In genomic region chr5:97070234-97070633, GRCh38 we compare ENCODE assay signal across 26 cellular contexts.
DNase-seq lines count a peak whose midpoint lies in the region; ATAC-seq, FAIRE-seq and TF ChIP-seq lines count a peak whose summit lies in the region.
"Had no signal": no experiment of that assay in that cellular context is flagged by ENCODE, and none has a peak within 500 bp of the region (broad histone marks: within the 10 kb centered on the region; RNA-seq: fewer than 3 reads in every experiment).

No MANE protein-coding gene starts in this region.

- H3K4me3 ChIP-seq in HepG2 (replicated peaks in 1 of 3; ENCODE audit: insufficient read depth in 1 of 3, low read depth in 2 of 3, low read length in 3 of 3) = no peak overlapping the region
- no peak overlapping the region for H3K4me3 ChIP-seq in right lobe of liver
- H3K4me3 ChIP-seq in subcutaneous abdominal adipose tissue (ENCODE audit: low read depth in 1 of 5, low read length in 5 of 5) = no peak overlapping the region
- no peak overlapping the region for H3K4me3 ChIP-seq in H7 (ENCODE audit: insufficient read depth, low read depth, low read length)
- H3K4me3 ChIP-seq: BLaER1, GM23338, HAP-1, SJSA1 had no signal

- CTCF ChIA-PET in HepG2 (lab: Yijun Ruan, JAX; ENCODE audit: low intra/inter-chr PET ratio, low total read pairs) = no interaction called here

- H2AFZ ChIP-seq in HepG2 (ENCODE audit: low read length) = no peak overlapping the region
- H2AFZ ChIP-seq: GM23338 had no signal

- H3K27ac ChIP-seq in HepG2 (ENCODE audit: extremely low read length, insufficient read depth, low read length) (no peak overlapping the region), right lobe of liver (no peak overlapping the region), subcutaneous abdominal adipose tissue (ENCODE audit: low read depth, low read length) (peak overlapping the region; percentile 72)
- H3K27ac ChIP-seq: BLaER1, SJSA1 had no signal

- FAIRE-seq in HepG2 (lab: Jason Lieb, UNC) = no peak
- FAIRE-seq: D721Med had no signal

- no peak overlapping the region for H3K9ac ChIP-seq in HepG2 (ENCODE audit: insufficient read depth, low read depth, low read length)
- H3K9ac ChIP-seq in subcutaneous abdominal adipose tissue (ENCODE audit: low read length in 5 of 5) = no peak overlapping the region
- H3K9ac ChIP-seq: BLaER1 had no signal

- DNase-seq in HepG2 (ENCODE audit: low spot score) (no peak), right lobe of liver (no peak), H7 (no peak)
- DNase-seq: CD4-positive, CD25-positive, alpha-beta regulatory T cell; HFFc6; IMR-90; Karpas-422; MV-4-11; NCI-H1105; NCI-H1436 treated with DMSO at 0.1 percent for 48 hours; NCI-H187 treated with DMSO at 0.1 percent for 48 hours; NCI-H2171 treated with DMSO at 0.1 percent for 48 hours; NCI-H524 treated with DMSO at 0.1 percent for 48 hours; NCI-H82; NK-92 treated with Interleukin-12 subunit alpha and Interleukin-12 subunit beta, amount 100 ng/mL, for 24 hours; Right ventricle myocardium superior; RPMI8226 had no signal

- peaks cover 46% of the 10 kb centered on the region for H3K4me1 Mint-ChIP-seq in nephron

- no peaks in the 10 kb centered on the region for H3K36me3 Mint-ChIP-seq in nephron (ENCODE audit: low read depth)
- H3K36me3 Mint-ChIP-seq: CD4-positive, CD25-positive, alpha-beta regulatory T cell had no signal

- in situ Hi-C loops in HepG2 (cut with HindIII; ENCODE audit: extremely low pct_ligation_motif_present, low pct_unique_long_range_greater_than_20kb) = no loop called here

- peak overlapping the region; percentile 7 to 57 (median 11) for H3K27ac Mint-ChIP-seq in nephron
- H3K27ac Mint-ChIP-seq: CD4-positive, CD25-positive, alpha-beta regulatory T cell; GM23338; HFFc6 had no signal

- TF ChIP-seq EP300 in HepG2 (IDR thresholded peaks at IDR 0.05; ENCODE audit: low read depth in 2 of 2, low read length in 2 of 2) (no peak), HepG2 (CRISPR knock-in tag; IDR thresholded peaks at IDR 0.05; ENCODE audit: borderline replicate concordance) (no peak)

- no peaks in the 10 kb centered on the region; a peak in 1 of 5 replicates for H3K27me3 ChIP-seq in HepG2 (ENCODE audit: control insufficient read depth in 1 of 2, insufficient read depth in 2 of 2, low read length in 2 of 2)
- no peaks in the 10 kb centered on the region for H3K27me3 ChIP-seq in right lobe of liver
- H3K27me3 ChIP-seq in subcutaneous abdominal adipose tissue (ENCODE audit: control insufficient read depth in 5 of 5, insufficient read depth in 4 of 5, low read length in 5 of 5) = no peaks in the 10 kb centered on the region
- H3K27me3 ChIP-seq in H7 (ENCODE audit: control insufficient read depth, insufficient read depth, low read length) = no peaks in the 10 kb centered on the region
- H3K27me3 ChIP-seq: BLaER1 had no signal

- no peaks in the 10 kb centered on the region for H4K20me1 ChIP-seq in HepG2 (ENCODE audit: insufficient read depth, low read length)
- H4K20me1 ChIP-seq: BLaER1 had no signal

- H3K4me2 ChIP-seq in HepG2 (ENCODE audit: low read depth, low read length) = no peak overlapping the region
- H3K4me2 ChIP-seq: BLaER1, GM23338 had no signal

- no peak for TF ChIP-seq RAD21 in HepG2 (CRISPR knock-in tag; IDR thresholded peaks at IDR 0.05)

- H3K79me2 ChIP-seq in HepG2 (ENCODE audit: insufficient read depth, low read length) = no peaks in the 10 kb centered on the region

- H3K4me1 ChIP-seq in HepG2 (ENCODE audit: insufficient read depth, low read length) = no peaks in the 10 kb centered on the region
- H3K4me1 ChIP-seq in right lobe of liver = no peaks in the 10 kb centered on the region
- peaks cover 0 to 4% (median 2%) of the 10 kb centered on the region in 5 donors for H3K4me1 ChIP-seq in subcutaneous abdominal adipose tissue (ENCODE audit: control insufficient read depth in 5 of 5, insufficient read depth in 5 of 5, low read length in 5 of 5)
- H3K4me1 ChIP-seq: HAP-1, SJSA1 had no signal

- TF ChIP-seq POLR2A in HepG2 (IDR thresholded peaks at IDR 0.05; ENCODE audit: insufficient read depth in 1 of 2, low read depth in 2 of 2, low read length in 2 of 2) = no peak
- TF ChIP-seq POLR2A in right lobe of liver (IDR thresholded peaks at IDR 0.05) = no peak

- H3K36me3 ChIP-seq in HepG2 (replicated peaks in 1 of 2; ENCODE audit: control insufficient read depth in 1 of 2, insufficient read depth in 2 of 2, low read length in 2 of 2) (no peaks in the 10 kb centered on the region), right lobe of liver (no peaks in the 10 kb centered on the region), subcutaneous abdominal adipose tissue (ENCODE audit: control insufficient read depth in 5 of 5, insufficient read depth in 5 of 5, low read length in 5 of 5) (no peaks in the 10 kb centered on the region), H7 (replicated peaks; ENCODE audit: control insufficient read depth, insufficient read depth, low read length) (no peaks in the 10 kb centered on the region)
- H3K36me3 ChIP-seq: BLaER1, HAP-1, SJSA1 had no signal

- no TSS peak for BruUV-seq in HepG2 (replicated peaks; lab: Mats Ljungman, UMichigan)

- intact Hi-C loops in HepG2 (cut with micrococcal nuclease; ENCODE audit: unreplicated experiment) (no loop called here), right lobe of liver (cut with DNase I) (no loop called here)

- H3K9me3 Mint-ChIP-seq in nephron = no peaks in the 10 kb centered on the region
- H3K9me3 Mint-ChIP-seq: GM23338, HFFc6 had no signal

- TF ChIP-seq CTCF in HepG2 (CRISPR knock-in tag; IDR thresholded peaks at IDR 0.05) (no peak), right lobe of liver (IDR thresholded peaks at IDR 0.05) (no peak), nephron (IDR thresholded peaks at IDR 0.05; ENCODE audit: unreplicated experiment in 3 of 3) (no peak)

- no peak for ATAC-seq in HepG2
- ATAC-seq in right lobe of liver = no peak
- no peak for ATAC-seq in GM21619 (IDR thresholded peaks at IDR 0.05; ENCODE audit: unreplicated experiment)
- ATAC-seq in GM21515 (IDR thresholded peaks at IDR 0.05; ENCODE audit: unreplicated experiment) = no peak
- ATAC-seq: GM23338 had no signal

- H3K4me3 Mint-ChIP-seq in nephron = no peak overlapping the region
- H3K4me3 Mint-ChIP-seq: CD4-positive, CD25-positive, alpha-beta regulatory T cell; GM23338; HFFc6 had no signal

- H3K9me3 ChIP-seq in HepG2 (ENCODE audit: low read length) (no peaks in the 10 kb centered on the region), right lobe of liver (no peaks in the 10 kb centered on the region), subcutaneous abdominal adipose tissue (ENCODE audit: control insufficient read depth in 5 of 5, low read length in 5 of 5) (no peaks in the 10 kb centered on the region)
- H3K9me3 ChIP-seq: BLaER1, HAP-1 had no signal

- no peaks in the 10 kb centered on the region for H3K27me3 Mint-ChIP-seq in nephron (ENCODE audit: low read depth)

- POLR2A ChIA-PET in HepG2 (lab: Yijun Ruan, JAX) = no interaction called here

TF ChIP-seq in HepG2, 621 proteins besides CTCF, POLR2A, EP300 and RAD21:
- TF ChIP-seq BORCS8-MEF2B (CRISPR knock-in tag; IDR thresholded peaks at IDR 0.05) (no peak), MAFK (conservative IDR thresholded peaks at IDR 0.05 in 1 of 2, IDR thresholded peaks at IDR 0.05 in 1 of 2; ENCODE audit: low read length in 2 of 2) (0 out of 4 replicates have a peak, but pooled peaks have one; percentile 10 to 32)
